Comparison of ENCODE assay signal across 7 cellular contexts in genomic region chr4:985123-985830, GRCh38. TPM values are rescaled to one million over a fixed set of nuclear protein-coding genes. Genes with fewer than 3 reads are reported as not detected.
DNase-seq lines count a peak whose midpoint lies in the region; ATAC-seq and TF ChIP-seq lines count a peak whose summit lies in the region.
"Had no signal": no experiment of that assay in that cellular context is flagged by ENCODE, and none has a peak within 500 bp of the region (broad histone marks: within the 10 kb centered on the region; RNA-seq: fewer than 3 reads in every experiment).

No MANE protein-coding gene starts in this region.

- H3K36me3 Mint-ChIP-seq in activated CD8-positive, alpha-beta memory T cell treated with anti-CD3 and anti-CD28 coated beads, Interleukin-2, amount 10 ng/mL, durations not matched to agents 7 days and 5 days: no peaks in the 10 kb centered on the region

- CTCF ChIA-PET in activated CD8-positive, alpha-beta memory T cell treated with anti-CD3 and anti-CD28 coated beads, Interleukin-2, amount 10 ng/mL, durations not matched to agents 7 days and 5 days (lab: Charles Lee): interaction anchor here (1.1 to 3.2 kb wide), 3 partner anchors 8 to 243 kb away, joined by 3 to 34 read pairs (median 26); partner anchors contain the start of genes GAK and TMEM175

- peak; percentile 60 for ATAC-seq in activated CD8-positive, alpha-beta memory T cell treated with anti-CD3 and anti-CD28 coated beads, Interleukin-2, amount 10 ng/mL, durations not matched to agents 7 days and 5 days
- ATAC-seq in HG03196 (IDR thresholded peaks at IDR 0.05; ENCODE audit: unreplicated experiment): no peak
- no peak for ATAC-seq in HG03439 (IDR thresholded peaks at IDR 0.05; ENCODE audit: unreplicated experiment)

- no peaks in the 10 kb centered on the region for H4K20me1 ChIP-seq in hepatocyte (ENCODE audit: insufficient read depth, poor library complexity, severe bottlenecking)

- no peaks in the 10 kb centered on the region for H3K9me2 ChIP-seq in hepatocyte (replicated peaks; ENCODE audit: insufficient read depth)

- H3K79me2 ChIP-seq in hepatocyte: peaks cover 17% of the 10 kb centered on the region

- H3K36me3 ChIP-seq in H7 (replicated peaks; ENCODE audit: control insufficient read depth, insufficient read depth, low read length) (no peaks in the 10 kb centered on the region), hepatocyte (replicated peaks; ENCODE audit: insufficient read depth, low read depth) (no peaks in the 10 kb centered on the region)

- H3K4me3 ChIP-seq in H7 (ENCODE audit: insufficient read depth, low read depth, low read length): no peak overlapping the region
- H3K4me3 ChIP-seq in hepatocyte: peak overlapping the region; percentile 3

- H3K4me3 Mint-ChIP-seq in activated CD8-positive, alpha-beta memory T cell treated with anti-CD3 and anti-CD28 coated beads, Interleukin-2, amount 10 ng/mL, durations not matched to agents 7 days and 5 days: peak overlapping the region; percentile 22

- WGBS in hepatocyte (ENCODE audit: low lambda C conversion rate, missing lambda C conversion rate): 26% methylated on average over 22 of the region's 23 CpGs

- peak overlapping the region; percentile 82 for H2AFZ ChIP-seq in hepatocyte

- no peaks in the 10 kb centered on the region for H3K9me3 Mint-ChIP-seq in activated CD8-positive, alpha-beta memory T cell treated with anti-CD3 and anti-CD28 coated beads, Interleukin-2, amount 10 ng/mL, durations not matched to agents 7 days and 5 days (ENCODE audit: low read depth)

- no peaks in the 10 kb centered on the region for H3K9me3 ChIP-seq in hepatocyte (ENCODE audit: low read depth)

- H3K27me3 Mint-ChIP-seq in activated CD8-positive, alpha-beta memory T cell treated with anti-CD3 and anti-CD28 coated beads, Interleukin-2, amount 10 ng/mL, durations not matched to agents 7 days and 5 days: no peaks in the 10 kb centered on the region

- no peak overlapping the region for H3K27ac ChIP-seq in hepatocyte

- peaks cover 13% of the 10 kb centered on the region for H3K4me1 ChIP-seq in hepatocyte (ENCODE audit: insufficient read depth)

- H3K4me2 ChIP-seq in hepatocyte: peak overlapping the region; percentile 91

- peaks cover 25% of the 10 kb centered on the region for H3K4me1 Mint-ChIP-seq in activated CD8-positive, alpha-beta memory T cell treated with anti-CD3 and anti-CD28 coated beads, Interleukin-2, amount 10 ng/mL, durations not matched to agents 7 days and 5 days

- TF ChIP-seq CTCF in hepatocyte (IDR thresholded peaks at IDR 0.05; ENCODE audit: poor library complexity): no peak

- no peaks in the 10 kb centered on the region for H3K27me3 ChIP-seq in H7 (ENCODE audit: control insufficient read depth, insufficient read depth, low read length)
- no peaks in the 10 kb centered on the region for H3K27me3 ChIP-seq in hepatocyte

- peak; percentile 98 for DNase-seq in H7
- DNase-seq in activated CD8-positive, alpha-beta memory T cell treated with anti-CD3 and anti-CD28 coated beads, Interleukin-2, amount 10 ng/mL, durations not matched to agents 7 days and 5 days: peak; percentile 78
- peak; percentile 85 for DNase-seq in hepatocyte (ENCODE audit: low spot score)
- DNase-seq in stimulated activated CD8-positive, alpha-beta memory T cell treated with anti-CD3 and anti-CD28 coated beads, Interleukin-7, amount 100 ng/mL, for 1 hour (ENCODE audit: low read depth in 2 of 2): peak; percentile 40 to 55

- H3K27ac Mint-ChIP-seq in activated CD8-positive, alpha-beta memory T cell treated with anti-CD3 and anti-CD28 coated beads, Interleukin-2, amount 10 ng/mL, durations not matched to agents 7 days and 5 days: no peak overlapping the region

RNA-seq across cellular contexts. Expression of gene IDUA, which starts 1.6 kb away (rescaled TPM):
- 4.6 TPM in 2 replicates for total RNA-seq in H7 (2014; rRNA removed; shearing (Covaris generic))
- total RNA-seq in activated CD8-positive, alpha-beta memory T cell treated with anti-CD3 and anti-CD28 coated beads, Interleukin-2, amount 10 ng/mL, durations not matched to agents 7 days and 5 days: 10 to 100 TPM; 27.1 to 28.1 TPM
- 13.1 and 15.5 TPM in 2 replicates for total RNA-seq in hepatocyte
- polyA plus RNA-seq in hepatocyte: 82.6 and 103 TPM in 2 replicates

RNA-seq across cellular contexts. Expression of gene SLC26A1, which starts 7.9 kb away (rescaled TPM):
- total RNA-seq in H7 (2014; rRNA removed; shearing (Covaris generic)): 0.03 and 0.30 TPM in 2 replicates
- not detected for total RNA-seq in activated CD8-positive, alpha-beta memory T cell treated with anti-CD3 and anti-CD28 coated beads, Interleukin-2, amount 10 ng/mL, durations not matched to agents 7 days and 5 days
- total RNA-seq in hepatocyte: 11.9 and 12.6 TPM in 2 replicates
- polyA plus RNA-seq in hepatocyte: 9.0 and 9.1 TPM in 2 replicates
- total RNA-seq: SK-MEL-5 had no signal

RNA-seq across cellular contexts. Expression of gene DGKQ, which starts 11.9 kb away (rescaled TPM):
- total RNA-seq in H7 (2014; rRNA removed; shearing (Covaris generic)): 19.4 and 26.7 TPM in 2 replicates
- total RNA-seq in activated CD8-positive, alpha-beta memory T cell treated with anti-CD3 and anti-CD28 coated beads, Interleukin-2, amount 10 ng/mL, durations not matched to agents 7 days and 5 days: 10 to 100 TPM; 22.9 to 27.6 TPM
- 13.8 and 17.4 TPM in 2 replicates for total RNA-seq in hepatocyte
- 20.7 and 21.1 TPM in 2 replicates for polyA plus RNA-seq in hepatocyte

RNA-seq across cellular contexts. Expression of gene FGFRL1, which starts 26.1 kb away (rescaled TPM):
- 23.3 and 39.1 TPM in 2 replicates for total RNA-seq in H7 (2014; rRNA removed; shearing (Covaris generic))
- total RNA-seq in activated CD8-positive, alpha-beta memory T cell treated with anti-CD3 and anti-CD28 coated beads, Interleukin-2, amount 10 ng/mL, durations not matched to agents 7 days and 5 days: 1 to 10 TPM; 8.4 to 9.3 TPM
- total RNA-seq in hepatocyte: 23.1 and 28.1 TPM in 2 replicates
- 27.8 and 34.0 TPM in 2 replicates for polyA plus RNA-seq in hepatocyte

RNA-seq across cellular contexts. Expression of gene TMEM175, which starts 53.0 kb away (rescaled TPM):
- 6.5 and 8.4 TPM in 2 replicates for total RNA-seq in H7 (2014; rRNA removed; shearing (Covaris generic))
- total RNA-seq in activated CD8-positive, alpha-beta memory T cell treated with anti-CD3 and anti-CD28 coated beads, Interleukin-2, amount 10 ng/mL, durations not matched to agents 7 days and 5 days: 10 to 100 TPM; 23.4 to 37.2 TPM
- 14.8 and 15.5 TPM in 2 replicates for total RNA-seq in hepatocyte
- polyA plus RNA-seq in hepatocyte: 31.4 and 49.7 TPM in 2 replicates

Comparison
In these comparisons a context has a peak if more than half of its experiments do, and no peak if none do; other contexts are left out.
1. DNase-seq: peak in every context shown above with its lines; median percentile 98 in H7; 85 in hepatocyte; 78 in activated CD8-positive, alpha-beta memory T cell treated with anti-CD3 and anti-CD28 coated beads, Interleukin-2, amount 10 ng/mL, durations not matched to agents 7 days and 5 days; 48 in stimulated activated CD8-positive, alpha-beta memory T cell treated with anti-CD3 and anti-CD28 coated beads, Interleukin-7, amount 100 ng/mL, for 1 hour.